In genomic region chr2:128834853-128835252, GRCh38 we compare ENCODE assay signal across 16 cellular contexts.
"Had no signal": no experiment of that assay in that cellular context is flagged by ENCODE, and none has a peak within 500 bp of the region (broad histone marks: within the 10 kb centered on the region; RNA-seq: fewer than 3 reads in every experiment).

No MANE protein-coding gene starts in this region.

- H3K9me3 ChIP-seq: colonic mucosa, neutrophil, right atrium auricular region, suprapubic skin, thyroid gland had no signal

- ATAC-seq: foreskin keratinocyte; left colon; left ventricle myocardium superior; stimulated activated naive CD8-positive, alpha-beta T cell treated with anti-CD3 and anti-CD28 coated beads, Interleukin-15, Interleukin-2, amounts not matched to agents 100 U/mL and 50 U/mL, for 24 hours had no signal

- H3K36me3 ChIP-seq: colonic mucosa, neutrophil, right atrium auricular region, suprapubic skin, thyroid gland had no signal

- H3K4me3 ChIP-seq: colonic mucosa, lung, right atrium auricular region, suprapubic skin, thyroid gland had no signal

- H3K4me1 ChIP-seq: colonic mucosa, foreskin keratinocyte, right atrium auricular region, suprapubic skin had no signal

- H3K27ac ChIP-seq: colonic mucosa, foreskin keratinocyte, neutrophil, right atrium auricular region, suprapubic skin, thyroid gland had no signal

- H3K27me3 ChIP-seq: colonic mucosa, foreskin keratinocyte, neutrophil, right atrium auricular region, suprapubic skin, thyroid gland had no signal

- DNase-seq: colonic mucosa; dermis blood vessel endothelial cell; erythroblast; foreskin keratinocyte; left colon; left ventricle myocardium superior; mesenchymal stem cell; naive B cell; small intestine; stimulated activated CD4-positive, alpha-beta T cell treated with anti-CD3 and anti-CD28 coated beads, Interleukin-12 subunit alpha, Interleukin-12 subunit beta, amount 100 ng/mL, for 4 hours; stimulated activated naive CD8-positive, alpha-beta T cell treated with anti-CD3 and anti-CD28 coated beads, Interleukin-15, Interleukin-2, amounts not matched to agents 100 U/mL and 50 U/mL, for 24 hours; thyroid gland had no signal
